1 cellular context compared by ENCODE assay signal in genomic region chr22:42913874-42914510, GRCh38.
TF ChIP-seq lines count a peak whose summit lies in the region.

No MANE protein-coding gene starts in this region.

TF ChIP-seq in HepG2, 621 proteins besides CTCF, POLR2A, EP300 and RAD21 (continued from another document and continues in another):
- no peak for TF ChIP-seq BCLAF1 (IDR thresholded peaks at IDR 0.05)
- TF ChIP-seq ZNF513 (CRISPR knock-in tag; conservative IDR thresholded peaks at IDR 0.05), result no peak
- no peak for TF ChIP-seq SIN3B (IDR thresholded peaks at IDR 0.05; ENCODE audit: low read length)
- no peak for TF ChIP-seq BRD4 (CRISPR knock-in tag; IDR thresholded peaks at IDR 0.05)
- peak; percentile 79 for TF ChIP-seq THRA (CRISPR knock-in tag; IDR thresholded peaks at IDR 0.05; ENCODE audit: borderline replicate concordance)
- TF ChIP-seq DRAP1 (CRISPR knock-in tag; IDR thresholded peaks at IDR 0.05), result peak; percentile 49; the same call in 1 of the 2 replicates
- no peak for TF ChIP-seq ATRX (CRISPR knock-in tag; IDR thresholded peaks at IDR 0.05; ENCODE audit: borderline replicate concordance)
- no peak for TF ChIP-seq TFDP1 (CRISPR knock-in tag; IDR thresholded peaks at IDR 0.05; ENCODE audit: borderline replicate concordance)
- TF ChIP-seq ZNF879 (CRISPR knock-in tag; IDR thresholded peaks at IDR 0.05), result no peak
- TF ChIP-seq ETS1 (CRISPR knock-in tag; IDR thresholded peaks at IDR 0.05), result no peak
- TF ChIP-seq ZBTB7B (CRISPR knock-in tag; IDR thresholded peaks at IDR 0.05), result peak; percentile 65; the same call in 1 of the 2 replicates
- TF ChIP-seq BCL6 (CRISPR knock-in tag; IDR thresholded peaks at IDR 0.05), result peak; percentile 88
- TF ChIP-seq TBL1XR1 (IDR thresholded peaks at IDR 0.05; ENCODE audit: borderline replicate concordance, low read length, partially characterized antibody), result no peak
- TF ChIP-seq ZNF777 (CRISPR knock-in tag; IDR thresholded peaks at IDR 0.05), result no peak
- peak; percentile 93 for TF ChIP-seq FOXJ3 (CRISPR knock-in tag; IDR thresholded peaks at IDR 0.05; ENCODE audit: borderline replicate concordance)
- TF ChIP-seq DNMT1 (CRISPR knock-in tag; IDR thresholded peaks at IDR 0.05), result no peak
- TF ChIP-seq POGZ (CRISPR knock-in tag; IDR thresholded peaks at IDR 0.05), result no peak
- TF ChIP-seq ZNF672 (CRISPR knock-in tag; IDR thresholded peaks at IDR 0.05), result no peak
- no peak for TF ChIP-seq ZFP82 (CRISPR knock-in tag; IDR thresholded peaks at IDR 0.05; ENCODE audit: borderline replicate concordance)
- no peak for TF ChIP-seq MAFK (conservative IDR thresholded peaks at IDR 0.05 in 1 of 2, IDR thresholded peaks at IDR 0.05 in 1 of 2; ENCODE audit: low read length in 2 of 2)
- TF ChIP-seq ZNF33A (CRISPR knock-in tag; IDR thresholded peaks at IDR 0.05; ENCODE audit: borderline replicate concordance), result no peak
- 0 out of 2 replicates have a peak, but pooled peaks have one; percentile 69 for TF ChIP-seq ATF6 (CRISPR knock-in tag; conservative IDR thresholded peaks at IDR 0.05)
- TF ChIP-seq RBFOX2 (IDR thresholded peaks at IDR 0.05; ENCODE audit: low read depth, low read length), result no peak
- no peak; the same call in 1 of the 2 replicates for TF ChIP-seq MYC (CRISPR knock-in tag; IDR thresholded peaks at IDR 0.05; ENCODE audit: borderline replicate concordance)
- TF ChIP-seq MTF2 (CRISPR knock-in tag; IDR thresholded peaks at IDR 0.05; ENCODE audit: borderline replicate concordance), result no peak
- no peak for TF ChIP-seq ZNF451 (CRISPR knock-in tag; IDR thresholded peaks at IDR 0.05)
- TF ChIP-seq HOXA7 (CRISPR knock-in tag; IDR thresholded peaks at IDR 0.05), result no peak
- no peak for TF ChIP-seq RNF2 (conservative IDR thresholded peaks at IDR 0.05; ENCODE audit: low read depth)
- TF ChIP-seq SNAPC4 (CRISPR knock-in tag; IDR thresholded peaks at IDR 0.05), result no peak
- no peak for TF ChIP-seq THAP8 (CRISPR knock-in tag; IDR thresholded peaks at IDR 0.05; ENCODE audit: borderline replicate concordance)
- TF ChIP-seq ZFP36L1 (CRISPR knock-in tag; IDR thresholded peaks at IDR 0.05), result peak; percentile 36; the same call in 1 of the 2 replicates
- no peak for TF ChIP-seq DDIT3 (CRISPR knock-in tag; IDR thresholded peaks at IDR 0.05)
- no peak for TF ChIP-seq RNF219 (CRISPR knock-in tag; IDR thresholded peaks at IDR 0.05)
- peak; percentile 93 for TF ChIP-seq ZNF205 (CRISPR knock-in tag; IDR thresholded peaks at IDR 0.05)
- peak; percentile 97 for TF ChIP-seq DPF2 (CRISPR knock-in tag; IDR thresholded peaks at IDR 0.05; ENCODE audit: borderline replicate concordance, low read depth)
- TF ChIP-seq FIP1L1 (IDR thresholded peaks at IDR 0.05; ENCODE audit: borderline replicate concordance, insufficient read depth, low read depth, low read length), result no peak
- TF ChIP-seq ZBTB25 (CRISPR knock-in tag; IDR thresholded peaks at IDR 0.05), result peak; percentile 64; the same call in 1 of the 2 replicates
- TF ChIP-seq PHF5A (CRISPR knock-in tag; IDR thresholded peaks at IDR 0.05; ENCODE audit: low read depth, unreplicated experiment), result no peak
- no peak for TF ChIP-seq ZNF550 (CRISPR knock-in tag; IDR thresholded peaks at IDR 0.05; ENCODE audit: borderline replicate concordance)
- no peak for TF ChIP-seq CCAR2 (optimal IDR thresholded peaks at IDR 0.05; ENCODE audit: low read depth, low read length)
- TF ChIP-seq MTA3 (CRISPR knock-in tag; IDR thresholded peaks at IDR 0.05), result no peak
